Comparison of ENCODE assay signal across 20 cellular contexts in genomic region chrX:120801426-120801825, GRCh38.
A peak's percentile ranks its signal among the peaks of the same experiment; 100 is the strongest.
DNase-seq lines count a peak whose midpoint lies in the region; ATAC-seq, FAIRE-seq and TF ChIP-seq lines count a peak whose summit lies in the region.
"Had no signal": no experiment of that assay in that cellular context is flagged by ENCODE, and none has a peak within 500 bp of the region (broad histone marks: within the 10 kb centered on the region; RNA-seq: fewer than 3 reads in every experiment).

No MANE protein-coding gene starts in this region.

- H3K9ac ChIP-seq in astrocyte (ENCODE audit: low read length): no peak overlapping the region

- H4K20me1 ChIP-seq in astrocyte (ENCODE audit: insufficient read depth, low read length): no peaks in the 10 kb centered on the region

- H3K36me3 ChIP-seq in astrocyte (ENCODE audit: insufficient read depth, low read length) (no peaks in the 10 kb centered on the region), tibial artery (no peaks in the 10 kb centered on the region)
- H3K36me3 ChIP-seq: HAP-1 had no signal

- H3K27ac ChIP-seq in astrocyte (ENCODE audit: low read depth, low read length) (no peak overlapping the region), tibial artery (no peak overlapping the region)

- H3K9me3 ChIP-seq in astrocyte (ENCODE audit: insufficient read depth, low read depth, low read length) (no peaks in the 10 kb centered on the region), tibial artery (no peaks in the 10 kb centered on the region)
- H3K9me3 ChIP-seq: HAP-1 had no signal

- H3K9me3 Mint-ChIP-seq in activated CD4-positive, alpha-beta memory T cell treated with anti-CD3 and anti-CD28 coated beads for 36 hours: no peaks in the 10 kb centered on the region
- no peaks in the 10 kb centered on the region for H3K9me3 Mint-ChIP-seq in activated CD4-positive, alpha-beta memory T cell treated with anti-CD3 and anti-CD28 coated beads, Interleukin-2, amount 10 ng/mL, durations not matched to agents 7 days and 5 days
- no peaks in the 10 kb centered on the region for H3K9me3 Mint-ChIP-seq in WTC11
- H3K9me3 Mint-ChIP-seq in astrocyte (ENCODE audit: unreplicated experiment): no peaks in the 10 kb centered on the region
- H3K9me3 Mint-ChIP-seq: CD4-positive, alpha-beta memory T cell; HFFc6 had no signal

- DNase-seq in activated CD4-positive, alpha-beta memory T cell treated with anti-CD3 and anti-CD28 coated beads for 36 hours: no peak
- DNase-seq in activated CD4-positive, alpha-beta memory T cell treated with anti-CD3 and anti-CD28 coated beads, Interleukin-2, amount 10 ng/mL, durations not matched to agents 7 days and 5 days: no peak
- DNase-seq in WTC11 (ENCODE audit: low spot score): no peak
- DNase-seq in astrocyte (ENCODE audit: low read depth): no peak
- DNase-seq in iPS-NIHi7 (ENCODE audit: extremely low spot score): peak; percentile 13
- no peak for DNase-seq in tibial artery
- DNase-seq in DMS53 treated with DMSO at 0.1 percent for 48 hours (lab: John Stamatoyannopoulos, UW; ENCODE audit: unreplicated experiment): no peak
- DNase-seq: C1 segment of cervical spinal cord; CD4-positive, alpha-beta memory T cell; COR-L47; DMS153; DMS79; EL; GDM1; GOT3; HFFc6 had no signal

- no peak for ATAC-seq in WTC11
- ATAC-seq: GM12878 had no signal

- peak; percentile 87 for FAIRE-seq in astrocyte (lab: Jason Lieb, UNC)
- FAIRE-seq: GM12878, GM19239, H54 had no signal

- H3K79me2 ChIP-seq in astrocyte (ENCODE audit: insufficient read depth, low read length): no peaks in the 10 kb centered on the region

- TF ChIP-seq CTCF in WTC11 (IDR thresholded peaks at IDR 0.05) (no peak), astrocyte (IDR thresholded peaks at IDR 0.05; ENCODE audit: insufficient read depth, low read depth, low read length) (no peak), tibial artery (IDR thresholded peaks at IDR 0.05) (no peak)

- CTCF ChIA-PET in activated CD4-positive, alpha-beta memory T cell treated with anti-CD3 and anti-CD28 coated beads for 36 hours (lab: Charles Lee): interaction anchor here (0.6 to 1.3 kb wide), 3 partner anchors 11 to 801 kb away, joined by 3 to 6 read pairs (median 3); no protein-coding TSS in a partner anchor
- CTCF ChIA-PET in activated CD4-positive, alpha-beta memory T cell treated with anti-CD3 and anti-CD28 coated beads, Interleukin-2, amount 10 ng/mL, durations not matched to agents 7 days and 5 days (lab: Charles Lee): interaction anchor here (4.4 kb wide), 1 partner anchor 11 kb away, joined by 13 read pairs; no protein-coding TSS in a partner anchor
- CTCF ChIA-PET in WTC11 (lab: Charles Lee): interaction anchor here (1.0 to 1.2 kb wide), 2 partner anchors 11 to 56 kb away, joined by 3 to 6 read pairs; no protein-coding TSS in a partner anchor

- intact Hi-C loops in activated CD4-positive, alpha-beta memory T cell treated with anti-CD3 and anti-CD28 coated beads for 36 hours (cut with micrococcal nuclease): no loop called here
- intact Hi-C loops in tibial artery (cut with DNase I; ENCODE audit: low total_unique reads): no loop called here

- H2AFZ ChIP-seq in astrocyte (ENCODE audit: low read depth, low read length): no peak overlapping the region

- H3K4me1 Mint-ChIP-seq in activated CD4-positive, alpha-beta memory T cell treated with anti-CD3 and anti-CD28 coated beads for 36 hours (ENCODE audit: low read depth): peaks cover 51% of the 10 kb centered on the region
- peaks cover 21% of the 10 kb centered on the region for H3K4me1 Mint-ChIP-seq in activated CD4-positive, alpha-beta memory T cell treated with anti-CD3 and anti-CD28 coated beads, Interleukin-2, amount 10 ng/mL, durations not matched to agents 7 days and 5 days
- H3K4me1 Mint-ChIP-seq in WTC11 (no peaks in the 10 kb centered on the region), astrocyte (ENCODE audit: low read depth, unreplicated experiment) (no peaks in the 10 kb centered on the region)

- no peaks in the 10 kb centered on the region for H3K27me3 ChIP-seq in astrocyte (ENCODE audit: insufficient read depth, low read length)
- H3K27me3 ChIP-seq in tibial artery: no peaks in the 10 kb centered on the region

- peaks cover 8% of the 10 kb centered on the region for H3K4me1 ChIP-seq in astrocyte (ENCODE audit: insufficient read depth, low read length)
- no peaks in the 10 kb centered on the region for H3K4me1 ChIP-seq in tibial artery
- H3K4me1 ChIP-seq: HAP-1 had no signal

- H3K4me3 ChIP-seq in astrocyte (ENCODE audit: insufficient read depth, low read depth, low read length) (no peak overlapping the region), tibial artery (no peak overlapping the region)
- H3K4me3 ChIP-seq: GM12878, HAP-1 had no signal

- POLR2A ChIA-PET in activated CD4-positive, alpha-beta memory T cell treated with anti-CD3 and anti-CD28 coated beads for 36 hours (lab: Charles Lee): no interaction called here
- POLR2A ChIA-PET in activated CD4-positive, alpha-beta memory T cell treated with anti-CD3 and anti-CD28 coated beads, Interleukin-2, amount 10 ng/mL, durations not matched to agents 7 days and 5 days (lab: Charles Lee): no interaction called here
- POLR2A ChIA-PET in WTC11 (lab: Charles Lee): no interaction called here

- no peak overlapping the region for H3K4me3 Mint-ChIP-seq in activated CD4-positive, alpha-beta memory T cell treated with anti-CD3 and anti-CD28 coated beads for 36 hours
- H3K4me3 Mint-ChIP-seq in activated CD4-positive, alpha-beta memory T cell treated with anti-CD3 and anti-CD28 coated beads, Interleukin-2, amount 10 ng/mL, durations not matched to agents 7 days and 5 days: no peak overlapping the region
- H3K4me3 Mint-ChIP-seq in WTC11 (no peak overlapping the region), astrocyte (ENCODE audit: unreplicated experiment) (no peak overlapping the region)
- H3K4me3 Mint-ChIP-seq: CD4-positive, alpha-beta memory T cell; HFFc6 had no signal

- H3K27me3 Mint-ChIP-seq in activated CD4-positive, alpha-beta memory T cell treated with anti-CD3 and anti-CD28 coated beads for 36 hours: no peaks in the 10 kb centered on the region
- peaks cover 2% of the 10 kb centered on the region for H3K27me3 Mint-ChIP-seq in activated CD4-positive, alpha-beta memory T cell treated with anti-CD3 and anti-CD28 coated beads, Interleukin-2, amount 10 ng/mL, durations not matched to agents 7 days and 5 days
- H3K27me3 Mint-ChIP-seq in WTC11 (ENCODE audit: low read depth) (peaks cover 93% of the 10 kb centered on the region), astrocyte (ENCODE audit: low read depth, unreplicated experiment) (peaks cover 32% of the 10 kb centered on the region)
- H3K27me3 Mint-ChIP-seq: CD4-positive, alpha-beta memory T cell had no signal

- peaks cover 2% of the 10 kb centered on the region for H3K36me3 Mint-ChIP-seq in activated CD4-positive, alpha-beta memory T cell treated with anti-CD3 and anti-CD28 coated beads for 36 hours
- H3K36me3 Mint-ChIP-seq in activated CD4-positive, alpha-beta memory T cell treated with anti-CD3 and anti-CD28 coated beads, Interleukin-2, amount 10 ng/mL, durations not matched to agents 7 days and 5 days (ENCODE audit: low read depth): no peaks in the 10 kb centered on the region
- H3K36me3 Mint-ChIP-seq in WTC11: no peaks in the 10 kb centered on the region
- H3K36me3 Mint-ChIP-seq in astrocyte (ENCODE audit: low read depth, unreplicated experiment): no peaks in the 10 kb centered on the region
- H3K36me3 Mint-ChIP-seq: CD4-positive, alpha-beta memory T cell had no signal

- H3K4me2 ChIP-seq in astrocyte (ENCODE audit: low read length): no peak overlapping the region

- peak overlapping the region; percentile 58 for H3K27ac Mint-ChIP-seq in activated CD4-positive, alpha-beta memory T cell treated with anti-CD3 and anti-CD28 coated beads for 36 hours
- no peak overlapping the region for H3K27ac Mint-ChIP-seq in activated CD4-positive, alpha-beta memory T cell treated with anti-CD3 and anti-CD28 coated beads, Interleukin-2, amount 10 ng/mL, durations not matched to agents 7 days and 5 days
- H3K27ac Mint-ChIP-seq in WTC11 (no peak overlapping the region), astrocyte (ENCODE audit: unreplicated experiment) (no peak overlapping the region)
- H3K27ac Mint-ChIP-seq: CD4-positive, alpha-beta memory T cell; HFFc6 had no signal

TF ChIP-seq in WTC11, 78 proteins besides CTCF, POLR2A, EP300 and RAD21:
- TF ChIP-seq USF2 (CRISPR knock-in tag; IDR thresholded peaks at IDR 0.05) (0 out of 2 replicates have a peak, but pooled peaks have one; percentile 20), E2F5 (CRISPR knock-in tag; IDR thresholded peaks at IDR 0.05) (no peak)
